ENCODE assay signal across 30 cellular contexts in genomic region chr14:54453252-54453651, GRCh38.
"Had no signal": no experiment of that assay in that cellular context is flagged by ENCODE, and none has a peak within 500 bp of the region (broad histone marks: within the 10 kb centered on the region; RNA-seq: fewer than 3 reads in every experiment).

No MANE protein-coding gene starts in this region.

- H3K4me3 ChIP-seq: cardiac muscle cell, MG63 had no signal

- H3K27me3 ChIP-seq: cardiac muscle cell, MG63 had no signal

- H3K36me3 ChIP-seq: cardiac muscle cell, MG63, WERI-Rb-1 had no signal

- DNase-seq: activated CD4-positive, alpha-beta memory T cell treated with anti-CD3 and anti-CD28 coated beads, Interleukin-2, amount 10 ng/mL, durations not matched to agents 7 days and 5 days; activated CD4-positive, alpha-beta T cell treated with anti-CD3 and anti-CD28 coated beads for 1 hour; activated CD4-positive, alpha-beta T cell treated with anti-CD3 and anti-CD28 coated beads for 48 hours; activated CD4-positive, CD25-positive, alpha-beta regulatory T cell; activated CD8-positive, alpha-beta memory T cell treated with anti-CD3 and anti-CD28 coated beads for 24 hours; activated CD8-positive, alpha-beta memory T cell treated with anti-CD3 and anti-CD28 coated beads, Interleukin-2, amount 10 ng/mL, durations not matched to agents 7 days and 5 days; activated CD8-positive, alpha-beta memory T cell treated with anti-CD3 and anti-CD28 coated beads, Interleukin-2, amount 50 U/mL, for 48 hours; activated effector memory CD4-positive, alpha-beta T cell treated with Interleukin-2 at 50 U/mL for 16 hours; activated naive CD4-positive, alpha-beta T cell treated with anti-CD3 and anti-CD28 coated beads, Interleukin-2, amount 10 ng/mL, durations not matched to agents 7 days and 5 days; activated naive CD8-positive, alpha-beta T cell treated with anti-CD3 and anti-CD28 coated beads, Interleukin-2, amount 50 U/mL, for 24 hours; activated T-cell treated with anti-CD3 and anti-CD28 coated beads, Interleukin-2, amount 50 U/mL, for 48 hours; anterior cingulate cortex; Karpas-422; KBM-7; NCI-H1048; NCI-H1105 treated with DMSO at 0.1 percent for 48 hours; NCI-H1436; NCI-H1694 treated with DMSO at 0.1 percent for 48 hours; NCI-H2029; NCI-H345; NCI-H524 treated with DMSO at 0.1 percent for 48 hours; SIG-M5; SW 1271; T-helper 1 cell; T1000 had no signal

- H3K9me3 ChIP-seq: MG63 had no signal

- H3K27ac ChIP-seq: cardiac muscle cell, WERI-Rb-1 had no signal

- ATAC-seq: activated CD8-positive, alpha-beta memory T cell treated with anti-CD3 and anti-CD28 coated beads, Interleukin-2, amount 10 ng/mL, durations not matched to agents 7 days and 5 days; activated naive CD8-positive, alpha-beta T cell treated with anti-CD3 and anti-CD28 coated beads, Interleukin-2, amount 50 U/mL, for 24 hours; Panc1; Right ventricle myocardium inferior had no signal
